In genomic region chr1:17550684-17551584, GRCh38 we compare ENCODE assay signal across 7 cellular contexts. TPM values are rescaled to one million over a fixed set of nuclear protein-coding genes. Genes with fewer than 3 reads are reported as not detected.
DNase-seq lines count a peak whose midpoint lies in the region; ATAC-seq and TF ChIP-seq lines count a peak whose summit lies in the region.

No MANE protein-coding gene starts in this region.

- H3K36me3 ChIP-seq in HUES64 (ENCODE audit: insufficient read depth, low read length) (no peaks in the 10 kb centered on the region), iPS-20b (ENCODE audit: insufficient read depth, low read depth, low read length) (no peaks in the 10 kb centered on the region), thoracic aorta (no peaks in the 10 kb centered on the region)
- H3K36me3 ChIP-seq in CD8-positive, alpha-beta memory T cell (ENCODE audit: insufficient read depth, low read length), result no peaks in the 10 kb centered on the region

- H3K4me1 ChIP-seq in HUES64 (ENCODE audit: insufficient read depth, low read length) (peaks cover 61% of the 10 kb centered on the region), iPS-20b (ENCODE audit: insufficient read depth, low read length) (peaks cover 54% of the 10 kb centered on the region), thoracic aorta (ENCODE audit: control insufficient read depth in 1 of 2, low read depth in 2 of 2) (peaks cover 68 to 100% of the 10 kb centered on the region in 2 donors)
- H3K4me1 ChIP-seq in CD8-positive, alpha-beta memory T cell (ENCODE audit: insufficient read depth, low read length), result no peaks in the 10 kb centered on the region

- H3K9me3 ChIP-seq in HUES64 (ENCODE audit: insufficient read depth, low read depth, low read length), result no peaks in the 10 kb centered on the region
- H3K9me3 ChIP-seq in iPS-20b (ENCODE audit: insufficient read depth, low read depth, low read length), result no peaks in the 10 kb centered on the region
- no peaks in the 10 kb centered on the region for H3K9me3 ChIP-seq in thoracic aorta
- H3K9me3 ChIP-seq in CD8-positive, alpha-beta memory T cell (ENCODE audit: low read length), result no peaks in the 10 kb centered on the region

- H3K4me1 Mint-ChIP-seq in progenitor cell of endocrine pancreas (ENCODE audit: low read depth), result peaks cover 13% of the 10 kb centered on the region
- H3K4me1 Mint-ChIP-seq in CD8-positive, alpha-beta memory T cell, result no peaks in the 10 kb centered on the region

- no peak overlapping the region for H3K9ac ChIP-seq in HUES64 (ENCODE audit: low read depth, low read length)
- H3K9ac ChIP-seq in iPS-20b (ENCODE audit: low read depth, low read length), result peak overlapping the region; percentile 24; the same call in 1 of the 2 replicates

- CTCF ChIA-PET in CD8-positive, alpha-beta memory T cell (lab: Charles Lee), result interaction anchor here (1.4 kb wide), 1 partner anchor 9 kb away, joined by 3 read pairs; no protein-coding TSS in a partner anchor

- H3K4me3 ChIP-seq in HUES64 (ENCODE audit: low read length), result no peak overlapping the region
- H3K4me3 ChIP-seq in iPS-20b (ENCODE audit: low read length), result peak overlapping the region; percentile 31; the same call in 1 of the 2 replicates
- peak overlapping the region; percentile 44 for H3K4me3 ChIP-seq in thoracic aorta
- H3K4me3 ChIP-seq in CD8-positive, alpha-beta memory T cell (ENCODE audit: low read length), result no peak overlapping the region

- H3K4me3 Mint-ChIP-seq in progenitor cell of endocrine pancreas (ENCODE audit: low read depth), result no peak overlapping the region
- H3K4me3 Mint-ChIP-seq in CD8-positive, alpha-beta memory T cell, result no peak overlapping the region

- TF ChIP-seq CTCF in thoracic aorta (IDR thresholded peaks at IDR 0.05) (no peak), progenitor cell of endocrine pancreas (IDR thresholded peaks at IDR 0.05; ENCODE audit: unreplicated experiment) (no peak)

- H3K27me3 Mint-ChIP-seq in progenitor cell of endocrine pancreas, result peaks cover 70% of the 10 kb centered on the region
- peaks cover 3 to 18% of the 10 kb centered on the region in 2 donors for H3K27me3 Mint-ChIP-seq in CD8-positive, alpha-beta memory T cell

- H3K9me3 Mint-ChIP-seq in progenitor cell of endocrine pancreas (ENCODE audit: low read depth), result no peaks in the 10 kb centered on the region
- H3K9me3 Mint-ChIP-seq in CD8-positive, alpha-beta memory T cell, result no peaks in the 10 kb centered on the region

- POLR2A ChIA-PET in CD8-positive, alpha-beta memory T cell (lab: Charles Lee), result no interaction called here

- H3K27ac ChIP-seq in HUES64 (ENCODE audit: low read depth, low read length) (peak overlapping the region; percentile 66), iPS-20b (ENCODE audit: low read length) (peak overlapping the region; percentile 34), thoracic aorta (peak overlapping the region; percentile 82 to 99)
- no peak overlapping the region for H3K27ac ChIP-seq in CD8-positive, alpha-beta memory T cell (ENCODE audit: low read depth, low read length)

- 67% methylated on average over 15 of the region's 15 CpGs for WGBS in HUES64

- ATAC-seq in thoracic aorta (ENCODE audit: insufficient number of reproducible peaks, low FRiP score, low read depth), result no peak

- peaks cover 2% of the 10 kb centered on the region for H3K36me3 Mint-ChIP-seq in progenitor cell of endocrine pancreas (ENCODE audit: insufficient read depth)
- no peaks in the 10 kb centered on the region for H3K36me3 Mint-ChIP-seq in CD8-positive, alpha-beta memory T cell

- H3K27ac Mint-ChIP-seq in progenitor cell of endocrine pancreas, result no peak overlapping the region
- no peak overlapping the region for H3K27ac Mint-ChIP-seq in CD8-positive, alpha-beta memory T cell

- DNase-seq in RPMI8226 (peak; percentile 52), thoracic aorta (ENCODE audit: low spot score) (no peak), progenitor cell of endocrine pancreas (ENCODE audit: low spot score, unreplicated experiment) (no peak), NCI-H128 (lab: John Stamatoyannopoulos, UW; ENCODE audit: unreplicated experiment) (no peak)
- no peak for DNase-seq in CD8-positive, alpha-beta memory T cell

- H3K27me3 ChIP-seq in HUES64 (ENCODE audit: insufficient read depth, low read length), result no peaks in the 10 kb centered on the region
- H3K27me3 ChIP-seq in iPS-20b (ENCODE audit: insufficient read depth, low read length), result no peaks in the 10 kb centered on the region
- H3K27me3 ChIP-seq in thoracic aorta (replicated peaks; ENCODE audit: insufficient read depth), result no peaks in the 10 kb centered on the region
- no peaks in the 10 kb centered on the region for H3K27me3 ChIP-seq in CD8-positive, alpha-beta memory T cell (ENCODE audit: insufficient read depth, low read length, poor library complexity, severe bottlenecking)

RNA-seq across cellular contexts. Expression of gene ARHGEF10L, which starts 11.4 kb away (rescaled TPM):
- 13.5 TPM for polyA plus RNA-seq in HUES64 (2013, experiment 1 of 2)
- 13.4 TPM for polyA plus RNA-seq in HUES64 (2013, experiment 2 of 2)
- total RNA-seq in thoracic aorta, result 100 to 1,000 TPM; 226 to 301 TPM
- 28.0 and 31.3 TPM in 2 replicates for total RNA-seq in progenitor cell of endocrine pancreas
- under 1 TPM; 0.24 to 0.26 TPM for total RNA-seq in CD8-positive, alpha-beta memory T cell
- polyA plus RNA-seq in CD8-positive, alpha-beta memory T cell, result not detected

Comparison
In these comparisons a context has a peak if more than half of its experiments do, and no peak if none do; other contexts are left out.
1. H3K4me3 ChIP-seq: peak in iPS-20b (single experiment) and thoracic aorta (single experiment); none in HUES64 (single experiment) and CD8-positive, alpha-beta memory T cell (single experiment).
2. RNA of gene ARHGEF10L, which starts 11.4 kb away (total RNA-seq): 226 to 301 TPM in thoracic aorta and 28.0 to 31.3 TPM in progenitor cell of endocrine pancreas; 0.24 to 0.26 TPM in CD8-positive, alpha-beta memory T cell; every median in the first group is over 10 times any median in the second.